Comparison of ENCODE assay signal across 38 cellular contexts in the genomic region with DNA sequence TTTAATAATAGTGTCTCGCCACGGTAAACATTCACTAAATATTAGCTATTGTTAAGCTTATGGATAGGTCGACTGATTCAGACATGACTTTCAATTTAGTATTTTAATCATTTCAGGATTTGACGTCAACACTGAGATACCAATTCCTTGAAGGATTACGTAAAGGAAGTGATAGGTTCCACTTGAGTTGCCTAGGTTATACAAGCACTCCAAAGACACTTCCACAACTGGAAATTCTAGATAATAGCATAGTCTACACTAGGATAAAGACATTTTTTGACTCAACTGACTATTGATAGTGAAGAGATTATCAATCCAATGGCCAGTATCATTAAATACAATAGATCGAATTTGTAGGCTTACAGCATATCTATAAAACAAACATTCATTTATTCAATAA.
"Had no signal": no experiment of that assay in that cellular context is flagged by ENCODE, and none has a peak within 500 bp of the region (broad histone marks: within the 10 kb centered on the region; RNA-seq: fewer than 3 reads in every experiment).

No MANE protein-coding gene starts in this region.

- H3K4me3 Mint-ChIP-seq: activated B cell treated with CpG ODN at 0.5 μM for 24 hours; activated CD4-positive, alpha-beta memory T cell treated with anti-CD3 and anti-CD28 coated beads for 36 hours; activated CD4-positive, alpha-beta T cell treated with anti-CD3 and anti-CD28 coated beads, Interleukin-2, amount 10 ng/mL, durations not matched to agents 24 days and 14 days; activated CD8-positive, alpha-beta T cell treated with anti-CD3 and anti-CD28 coated beads for 36 hours; activated naive CD4-positive, alpha-beta T cell treated with anti-CD3 and anti-CD28 coated beads for 36 hours; activated naive CD8-positive, alpha-beta T cell treated with anti-CD3 and anti-CD28 coated beads for 36 hours; activated T-cell treated with anti-CD3 and anti-CD28 coated beads, Interleukin-2, amount 50 U/mL, for 4 hours; activated T-cell treated with anti-CD3 and anti-CD28 coated beads, Interleukin-2, amount 50 U/mL, for 72 hours; activated T-helper 1 cell treated with anti-CD3 and anti-CD28 coated beads, Interleukin-12 subunit alpha, Interleukin-12 subunit beta, Interleukin-2, Interleukin-4 antibody, amounts not matched to agents 30 ng/mL and 10 ng/mL and 1 ng/mL, durations not matched to agents 14 hours and 24 hours and 36 hours; activated T-helper 17 cell treated with anti-CD3 and anti-CD28 coated beads, Interleukin-2, amount 50 U/mL, for 72 hours; central memory CD8-positive, alpha-beta T cell; T-helper 1 cell treated with Interleukin-12 subunit alpha and Interleukin-12 subunit beta and Interleukin-4 antibody, amounts not matched to agents 30 μg/mL and 1 μg/mL, for 36 hours; T-helper 2 cell treated with Interferon-gamma antibody and Interleukin-4, amounts not matched to agents 5 μg/mL and 100 μg/mL, for 36 hours had no signal

- H3K4me3 ChIP-seq: adrenal gland, body of pancreas, breast epithelium, cardiac muscle cell had no signal

- H3K27me3 ChIP-seq: adrenal gland, body of pancreas, brain microvascular endothelial cell, breast epithelium, cardiac muscle cell had no signal

- H3K27ac Mint-ChIP-seq: activated B cell treated with CpG ODN at 0.5 μM for 24 hours; activated CD4-positive, alpha-beta memory T cell treated with anti-CD3 and anti-CD28 coated beads for 36 hours; activated CD4-positive, alpha-beta T cell treated with anti-CD3 and anti-CD28 coated beads, Interleukin-2, amount 10 ng/mL, durations not matched to agents 24 days and 14 days; activated CD8-positive, alpha-beta T cell treated with anti-CD3 and anti-CD28 coated beads for 36 hours; activated naive CD4-positive, alpha-beta T cell treated with anti-CD3 and anti-CD28 coated beads for 36 hours; activated naive CD4-positive, alpha-beta T cell treated with anti-CD3 and anti-CD28 coated beads, Interleukin-2, amount 50 U/mL, for 72 hours; activated naive CD8-positive, alpha-beta T cell treated with anti-CD3 and anti-CD28 coated beads for 36 hours; activated T-cell treated with anti-CD3 and anti-CD28 coated beads, Interleukin-2, amount 50 U/mL, for 72 hours; activated T-helper 1 cell treated with anti-CD3 and anti-CD28 coated beads, Interleukin-12 subunit alpha, Interleukin-12 subunit beta, Interleukin-2, Interleukin-4 antibody, amounts not matched to agents 30 ng/mL and 10 ng/mL and 1 ng/mL, durations not matched to agents 14 hours and 24 hours and 36 hours; activated T-helper 17 cell treated with anti-CD3 and anti-CD28 coated beads, Interleukin-2, amount 50 U/mL, for 72 hours; T-helper 1 cell treated with Interleukin-12 subunit alpha and Interleukin-12 subunit beta and Interleukin-4 antibody, amounts not matched to agents 30 μg/mL and 1 μg/mL, for 36 hours; T-helper 2 cell treated with Interferon-gamma antibody and Interleukin-4, amounts not matched to agents 5 μg/mL and 100 μg/mL, for 36 hours had no signal

- DNase-seq: activated B cell treated with CpG ODN at 0.5 μM for 24 hours; activated CD4-positive, alpha-beta memory T cell treated with anti-CD3 and anti-CD28 coated beads for 36 hours; activated CD4-positive, alpha-beta T cell treated with anti-CD3 and anti-CD28 coated beads for 4 hours; activated CD4-positive, alpha-beta T cell treated with anti-CD3 and anti-CD28 coated beads, Interleukin-2, amount 10 ng/mL, durations not matched to agents 24 days and 14 days; activated CD4-positive, alpha-beta T cell treated with anti-CD3 and anti-CD28 coated beads, Interleukin-2, amount 50 U/mL, for 1 hour; activated CD4-positive, alpha-beta T cell treated with anti-CD3 and anti-CD28 coated beads, Interleukin-2, amount 50 U/mL, for 4 hours; activated CD4-positive, CD25-positive, alpha-beta regulatory T cell treated with anti-CD3 and anti-CD28 coated beads, Interleukin-2, amount 50 U/mL, for 72 hours; activated CD8-positive, alpha-beta memory T cell treated with anti-CD3 and anti-CD28 coated beads, Interleukin-2, amount 50 U/mL, for 4 hours; activated CD8-positive, alpha-beta T cell treated with anti-CD3 and anti-CD28 coated beads for 36 hours; activated effector memory CD4-positive, alpha-beta T cell treated with anti-CD3 and anti-CD28 coated beads, Interleukin-2, amount 50 U/mL, for 16 hours; activated gamma-delta T cell treated with Interleukin-2 at 50 U/mL for 16 hours; activated naive CD4-positive, alpha-beta T cell; activated naive CD4-positive, alpha-beta T cell treated with anti-CD3 and anti-CD28 coated beads for 36 hours; activated naive CD4-positive, alpha-beta T cell treated with anti-CD3 and anti-CD28 coated beads, Interleukin-2, amount 50 U/mL, for 16 hours; activated naive CD8-positive, alpha-beta T cell treated with anti-CD3 and anti-CD28 coated beads for 36 hours; activated T-cell treated with anti-CD3 and anti-CD28 coated beads for 4 hours; activated T-cell treated with anti-CD3 and anti-CD28 coated beads, Interleukin-2, amount 50 U/mL, for 1 hour; activated T-cell treated with anti-CD3 and anti-CD28 coated beads, Interleukin-2, amount 50 U/mL, for 4 hours; activated T-cell treated with anti-CD3 and anti-CD28 coated beads, Interleukin-2, amount 50 U/mL, for 72 hours; adrenal gland; amniotic stem cell; aorta; body of pancreas; brain microvascular endothelial cell; caudate nucleus; cerebellar nuclear complex; T-helper 1 cell; T-helper 2 cell; T-helper 9 cell had no signal

- H3K4me1 ChIP-seq: adrenal gland, breast epithelium had no signal

- H3K36me3 ChIP-seq: adrenal gland, brain microvascular endothelial cell, breast epithelium, cardiac muscle cell had no signal

- H3K4me1 Mint-ChIP-seq: activated B cell treated with CpG ODN at 0.5 μM for 24 hours; activated CD4-positive, alpha-beta T cell treated with anti-CD3 and anti-CD28 coated beads, Interleukin-2, amount 10 ng/mL, durations not matched to agents 24 days and 14 days; activated naive CD8-positive, alpha-beta T cell treated with anti-CD3 and anti-CD28 coated beads for 36 hours; activated T-helper 17 cell treated with anti-CD3 and anti-CD28 coated beads, Interleukin-2, amount 50 U/mL, for 72 hours; central memory CD8-positive, alpha-beta T cell had no signal

- H3K9me3 Mint-ChIP-seq: activated B cell treated with CpG ODN at 0.5 μM for 24 hours; activated CD4-positive, alpha-beta memory T cell treated with anti-CD3 and anti-CD28 coated beads for 36 hours; activated CD4-positive, alpha-beta T cell treated with anti-CD3 and anti-CD28 coated beads, Interleukin-2, amount 10 ng/mL, durations not matched to agents 24 days and 14 days; activated CD8-positive, alpha-beta T cell treated with anti-CD3 and anti-CD28 coated beads for 36 hours; activated naive CD4-positive, alpha-beta T cell treated with anti-CD3 and anti-CD28 coated beads for 36 hours; activated naive CD4-positive, alpha-beta T cell treated with anti-CD3 and anti-CD28 coated beads, Interleukin-2, amount 50 U/mL, for 72 hours; activated naive CD8-positive, alpha-beta T cell treated with anti-CD3 and anti-CD28 coated beads for 36 hours; activated T-cell treated with anti-CD3 and anti-CD28 coated beads, Interleukin-2, amount 50 U/mL, for 4 hours; activated T-cell treated with anti-CD3 and anti-CD28 coated beads, Interleukin-2, amount 50 U/mL, for 72 hours; activated T-helper 1 cell treated with anti-CD3 and anti-CD28 coated beads, Interleukin-12 subunit alpha, Interleukin-12 subunit beta, Interleukin-2, Interleukin-4 antibody, amounts not matched to agents 30 ng/mL and 10 ng/mL and 1 ng/mL, durations not matched to agents 14 hours and 24 hours and 36 hours; activated T-helper 17 cell treated with anti-CD3 and anti-CD28 coated beads, Interleukin-2, amount 50 U/mL, for 72 hours; central memory CD8-positive, alpha-beta T cell; T-helper 1 cell treated with Interleukin-12 subunit alpha and Interleukin-12 subunit beta and Interleukin-4 antibody, amounts not matched to agents 30 μg/mL and 1 μg/mL, for 36 hours; T-helper 2 cell treated with Interferon-gamma antibody and Interleukin-4, amounts not matched to agents 5 μg/mL and 100 μg/mL, for 36 hours had no signal

- H3K9me3 ChIP-seq: adrenal gland, body of pancreas, breast epithelium had no signal

- H3K27ac ChIP-seq: adrenal gland, body of pancreas, brain microvascular endothelial cell, breast epithelium, cardiac muscle cell, VCaP had no signal

- ATAC-seq: activated CD8-positive, alpha-beta T cell treated with anti-CD3 and anti-CD28 coated beads for 36 hours; activated naive CD4-positive, alpha-beta T cell treated with anti-CD3 and anti-CD28 coated beads, Interleukin-2, amount 50 U/mL, for 72 hours; activated T-cell treated with anti-CD3 and anti-CD28 coated beads, Interleukin-2, amount 50 U/mL, for 4 hours; activated T-cell treated with anti-CD3 and anti-CD28 coated beads, Interleukin-2, amount 50 U/mL, for 72 hours; activated T-helper 17 cell treated with anti-CD3 and anti-CD28 coated beads, Interleukin-2, amount 50 U/mL, for 72 hours; body of pancreas had no signal

- H3K36me3 Mint-ChIP-seq: activated CD4-positive, alpha-beta memory T cell treated with anti-CD3 and anti-CD28 coated beads for 36 hours; activated naive CD4-positive, alpha-beta T cell treated with anti-CD3 and anti-CD28 coated beads, Interleukin-2, amount 50 U/mL, for 72 hours; activated naive CD8-positive, alpha-beta T cell treated with anti-CD3 and anti-CD28 coated beads for 36 hours had no signal
